Comparison of ENCODE assay signal across 8 cellular contexts in the genomic region with DNA sequence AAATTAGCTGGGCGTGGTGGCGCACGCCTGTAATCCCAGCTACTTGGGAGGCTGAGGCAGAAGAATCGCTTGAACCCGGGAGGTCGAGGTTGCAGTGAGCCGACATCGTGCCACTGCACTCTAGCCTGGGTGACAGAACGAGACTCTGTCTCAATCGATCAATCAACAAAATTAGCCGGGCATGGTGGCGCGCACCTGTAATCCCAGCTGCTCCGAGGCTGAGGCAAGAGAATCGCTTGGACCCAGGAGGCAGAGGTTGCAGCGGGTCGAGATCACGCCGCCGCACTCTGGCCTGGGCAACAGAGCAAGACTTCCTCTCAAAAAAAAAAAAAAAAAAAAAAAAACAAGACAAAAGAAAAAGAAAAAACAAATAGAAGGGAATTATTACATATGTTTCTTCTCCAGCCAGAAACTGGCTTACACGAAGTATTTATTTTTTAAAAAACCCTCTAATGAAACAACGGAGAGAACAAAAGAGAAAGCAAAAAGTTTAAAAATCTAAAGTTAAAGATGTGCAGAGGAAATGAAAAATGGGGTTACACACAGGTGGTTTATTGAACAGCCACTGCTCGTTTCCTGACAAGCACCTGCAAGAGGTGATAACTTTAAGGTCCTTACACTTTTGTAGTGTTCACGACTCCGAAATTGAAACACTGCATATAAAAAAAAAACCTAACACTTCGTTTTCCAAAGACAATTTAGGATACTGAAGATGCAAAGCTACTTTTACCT. TPM values are rescaled to one million over a fixed set of nuclear protein-coding genes. Genes with fewer than 3 reads are reported as not detected.
DNase-seq lines count a peak whose midpoint lies in the region; ATAC-seq and TF ChIP-seq lines count a peak whose summit lies in the region.

No MANE protein-coding gene starts in this region.

- intact Hi-C loops in esophagus squamous epithelium (cut with DNase I) = no loop called here

- peaks cover 12% of the 10 kb centered on the region for H3K4me1 Mint-ChIP-seq in GM23338

- no peak overlapping the region for H3K27ac ChIP-seq in GM23338 (ENCODE audit: low read depth)
- peak overlapping the region; percentile 3 to 96 (median 94) for H3K27ac ChIP-seq in esophagus squamous epithelium

- H3K27ac Mint-ChIP-seq in GM23338 = no peak overlapping the region

- WGBS in esophagus squamous epithelium, 2 donors = 50 to 54% methylated on average over 13 to 15 of the region's 26 CpGs

- DNase-seq in GM23338 (ENCODE audit: low spot score) (no peak), esophagus squamous epithelium (lab: John Stamatoyannopoulos, UW) (no peak), retina (peak; percentile 2), AML-193 (lab: John Stamatoyannopoulos, UW) (no peak)

- H3K27me3 Mint-ChIP-seq in GM23338 (ENCODE audit: insufficient read depth, low read depth, poor library complexity) = no peaks in the 10 kb centered on the region

- peaks cover 47% of the 10 kb centered on the region for H3K79me2 ChIP-seq in GM23338 (replicated peaks; ENCODE audit: insufficient read depth)

- H3K9me3 ChIP-seq in esophagus squamous epithelium = no peaks in the 10 kb centered on the region

- H4K20me1 ChIP-seq in GM23338 (replicated peaks; ENCODE audit: insufficient read depth) = no peaks in the 10 kb centered on the region

- no peak for ATAC-seq in GM23338
- no peak for ATAC-seq in HG02970 (IDR thresholded peaks at IDR 0.05; ENCODE audit: low FRiP score, unreplicated experiment)
- no peak for ATAC-seq in GM19023 (IDR thresholded peaks at IDR 0.05; ENCODE audit: unreplicated experiment)
- ATAC-seq in GM21786 (IDR thresholded peaks at IDR 0.05; ENCODE audit: unreplicated experiment) = no peak

- TF ChIP-seq CTCF in GM23338 (conservative IDR thresholded peaks at IDR 0.05; ENCODE audit: low read depth in 2 of 2) = no peak
- TF ChIP-seq CTCF in WI38 (IDR thresholded peaks at IDR 0.05; ENCODE audit: low read depth, low read length) = no peak
- TF ChIP-seq CTCF in esophagus squamous epithelium (IDR thresholded peaks at IDR 0.05) = no peak

- peaks cover 12% of the 10 kb centered on the region; the same call in 1 of the 2 replicates for H3F3A ChIP-seq in GM23338 (replicated peaks; ENCODE audit: low read depth)

- peak overlapping the region; percentile 85 for H3K4me3 ChIP-seq in GM23338
- H3K4me3 ChIP-seq in WI38 (ENCODE audit: low read depth, low read length) = peak overlapping the region; percentile 93
- peak overlapping the region; percentile 79 to 100 (median 90) for H3K4me3 ChIP-seq in esophagus squamous epithelium

- H3K4me3 Mint-ChIP-seq in GM23338 = peak overlapping the region; percentile 95

- TF ChIP-seq POLR2A in esophagus squamous epithelium (IDR thresholded peaks at IDR 0.05) = no peak

- H3K36me3 Mint-ChIP-seq in GM23338 (ENCODE audit: low read depth) = peaks cover 3% of the 10 kb centered on the region; the same call in 2 of the 3 replicates

- H3K36me3 ChIP-seq in GM23338 (ENCODE audit: insufficient read depth) (0 out of 2 replicates have a peak, but pooled peaks cover 3% of the 10 kb centered on the region), esophagus squamous epithelium (peaks cover 0 to 16% (median 3%) of the 10 kb centered on the region in 3 donors)

- H3K4me1 ChIP-seq in GM23338 (ENCODE audit: insufficient read depth) (peaks cover 24% of the 10 kb centered on the region), esophagus squamous epithelium (peaks cover 8 to 56% (median 14%) of the 10 kb centered on the region in 3 donors)

- H3K27me3 ChIP-seq in GM23338 (ENCODE audit: insufficient read depth) (no peaks in the 10 kb centered on the region), esophagus squamous epithelium (no peaks in the 10 kb centered on the region)

- H3K9me2 ChIP-seq in GM23338 (ENCODE audit: insufficient read depth) = no peaks in the 10 kb centered on the region

- H3K4me2 ChIP-seq in GM23338 = peak overlapping the region; percentile 84

- no peak overlapping the region; the same call in 1 of the 2 replicates for H2AFZ ChIP-seq in GM23338

- H3K9me3 Mint-ChIP-seq in GM23338 = no peaks in the 10 kb centered on the region

TF ChIP-seq in GM23338, 12 proteins besides CTCF, POLR2A, EP300 and RAD21 (continues in another document):
- no peak for TF ChIP-seq ZNF114 (CRISPR knock-in tag; IDR thresholded peaks at IDR 0.05)
- TF ChIP-seq NANOG (IDR thresholded peaks at IDR 0.05; ENCODE audit: borderline replicate concordance) = no peak
- TF ChIP-seq, protein P1, sequence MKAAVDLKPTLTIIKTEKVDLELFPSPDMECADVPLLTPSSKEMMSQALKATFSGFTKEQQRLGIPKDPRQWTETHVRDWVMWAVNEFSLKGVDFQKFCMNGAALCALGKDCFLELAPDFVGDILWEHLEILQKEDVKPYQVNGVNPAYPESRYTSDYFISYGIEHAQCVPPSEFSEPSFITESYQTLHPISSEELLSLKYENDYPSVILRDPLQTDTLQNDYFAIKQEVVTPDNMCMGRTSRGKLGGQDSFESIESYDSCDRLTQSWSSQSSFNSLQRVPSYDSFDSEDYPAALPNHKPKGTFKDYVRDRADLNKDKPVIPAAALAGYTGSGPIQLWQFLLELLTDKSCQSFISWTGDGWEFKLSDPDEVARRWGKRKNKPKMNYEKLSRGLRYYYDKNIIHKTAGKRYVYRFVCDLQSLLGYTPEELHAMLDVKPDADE (IDR thresholded peaks at IDR 0.05) = no peak
- no peak for TF ChIP-seq CREB1 (CRISPR knock-in tag; IDR thresholded peaks at IDR 0.05; ENCODE audit: low read depth)
- TF ChIP-seq, protein P2, sequence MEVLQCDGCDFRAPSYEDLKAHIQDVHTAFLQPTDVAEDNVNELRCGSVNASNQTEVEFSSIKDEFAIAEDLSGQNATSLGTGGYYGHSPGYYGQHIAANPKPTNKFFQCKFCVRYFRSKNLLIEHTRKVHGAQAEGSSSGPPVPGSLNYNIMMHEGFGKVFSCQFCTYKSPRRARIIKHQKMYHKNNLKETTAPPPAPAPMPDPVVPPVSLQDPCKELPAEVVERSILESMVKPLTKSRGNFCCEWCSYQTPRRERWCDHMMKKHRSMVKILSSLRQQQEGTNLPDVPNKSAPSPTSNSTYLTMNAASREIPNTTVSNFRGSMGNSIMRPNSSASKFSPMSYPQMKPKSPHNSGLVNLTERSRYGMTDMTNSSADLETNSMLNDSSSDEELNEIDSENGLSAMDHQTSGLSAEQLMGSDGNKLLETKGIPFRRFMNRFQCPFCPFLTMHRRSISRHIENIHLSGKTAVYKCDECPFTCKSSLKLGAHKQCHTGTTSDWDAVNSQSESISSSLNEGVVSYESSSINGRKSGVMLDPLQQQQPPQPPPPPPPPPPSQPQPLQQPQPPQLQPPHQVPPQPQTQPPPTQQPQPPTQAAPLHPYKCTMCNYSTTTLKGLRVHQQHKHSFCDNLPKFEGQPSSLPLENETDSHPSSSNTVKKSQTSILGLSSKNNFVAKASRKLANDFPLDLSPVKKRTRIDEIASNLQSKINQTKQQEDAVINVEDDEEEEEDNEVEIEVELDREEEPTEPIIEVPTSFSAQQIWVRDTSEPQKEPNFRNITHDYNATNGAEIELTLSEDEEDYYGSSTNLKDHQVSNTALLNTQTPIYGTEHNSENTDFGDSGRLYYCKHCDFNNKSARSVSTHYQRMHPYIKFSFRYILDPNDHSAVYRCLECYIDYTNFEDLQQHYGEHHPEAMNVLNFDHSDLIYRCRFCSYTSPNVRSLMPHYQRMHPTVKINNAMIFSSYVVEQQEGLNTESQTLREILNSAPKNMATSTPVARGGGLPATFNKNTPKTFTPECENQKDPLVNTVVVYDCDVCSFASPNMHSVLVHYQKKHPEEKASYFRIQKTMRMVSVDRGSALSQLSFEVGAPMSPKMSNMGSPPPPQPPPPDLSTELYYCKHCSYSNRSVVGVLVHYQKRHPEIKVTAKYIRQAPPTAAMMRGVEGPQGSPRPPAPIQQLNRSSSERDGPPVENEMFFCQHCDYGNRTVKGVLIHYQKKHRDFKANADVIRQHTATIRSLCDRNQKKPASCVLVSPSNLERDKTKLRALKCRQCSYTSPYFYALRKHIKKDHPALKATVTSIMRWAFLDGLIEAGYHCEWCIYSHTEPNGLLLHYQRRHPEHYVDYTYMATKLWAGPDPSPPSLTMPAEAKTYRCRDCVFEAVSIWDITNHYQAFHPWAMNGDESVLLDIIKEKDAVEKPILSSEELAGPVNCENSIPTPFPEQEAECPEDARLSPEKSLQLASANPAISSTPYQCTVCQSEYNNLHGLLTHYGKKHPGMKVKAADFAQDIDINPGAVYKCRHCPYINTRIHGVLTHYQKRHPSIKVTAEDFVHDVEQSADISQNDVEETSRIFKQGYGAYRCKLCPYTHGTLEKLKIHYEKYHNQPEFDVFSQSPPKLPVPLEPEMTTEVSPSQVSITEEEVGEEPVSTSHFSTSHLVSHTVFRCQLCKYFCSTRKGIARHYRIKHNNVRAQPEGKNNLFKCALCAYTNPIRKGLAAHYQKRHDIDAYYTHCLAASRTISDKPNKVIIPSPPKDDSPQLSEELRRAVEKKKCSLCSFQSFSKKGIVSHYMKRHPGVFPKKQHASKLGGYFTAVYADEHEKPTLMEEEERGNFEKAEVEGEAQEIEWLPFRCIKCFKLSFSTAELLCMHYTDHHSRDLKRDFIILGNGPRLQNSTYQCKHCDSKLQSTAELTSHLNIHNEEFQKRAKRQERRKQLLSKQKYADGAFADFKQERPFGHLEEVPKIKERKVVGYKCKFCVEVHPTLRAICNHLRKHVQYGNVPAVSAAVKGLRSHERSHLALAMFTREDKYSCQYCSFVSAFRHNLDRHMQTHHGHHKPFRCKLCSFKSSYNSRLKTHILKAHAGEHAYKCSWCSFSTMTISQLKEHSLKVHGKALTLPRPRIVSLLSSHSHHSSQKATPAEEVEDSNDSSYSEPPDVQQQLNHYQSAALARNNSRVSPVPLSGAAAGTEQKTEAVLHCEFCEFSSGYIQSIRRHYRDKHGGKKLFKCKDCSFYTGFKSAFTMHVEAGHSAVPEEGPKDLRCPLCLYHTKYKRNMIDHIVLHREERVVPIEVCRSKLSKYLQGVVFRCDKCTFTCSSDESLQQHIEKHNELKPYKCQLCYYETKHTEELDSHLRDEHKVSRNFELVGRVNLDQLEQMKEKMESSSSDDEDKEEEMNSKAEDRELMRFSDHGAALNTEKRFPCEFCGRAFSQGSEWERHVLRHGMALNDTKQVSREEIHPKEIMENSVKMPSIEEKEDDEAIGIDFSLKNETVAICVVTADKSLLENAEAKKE (CRISPR knock-in tag; IDR thresholded peaks at IDR 0.05) = no peak

RNA-seq across cellular contexts. Expression of a gene that starts 1.4 kb away (rescaled TPM):
- 15.4 and 18.6 TPM in 2 replicates for total RNA-seq in GM23338 (2014; rRNA removed; shearing (Covaris generic))
- 17.3 and 22.6 TPM in 2 replicates for polyA plus RNA-seq in GM23338 (2016; fragmentation: Nextera tagmentation; extraction: Ambion mirVana)
- 10 to 100 TPM; 16.5 to 24.2 (median 21.3) TPM for total RNA-seq in esophagus squamous epithelium

RNA-seq across cellular contexts. Expression of a gene that starts 35.4 kb away (rescaled TPM):
- total RNA-seq in GM23338 (2014; rRNA removed; shearing (Covaris generic)) = 45.3 and 46.2 TPM in 2 replicates
- 46.0 and 61.3 TPM in 2 replicates for polyA plus RNA-seq in GM23338 (2016; fragmentation: Nextera tagmentation; extraction: Ambion mirVana)
- total RNA-seq in esophagus squamous epithelium = 10 to 100 TPM; 13.3 to 27.7 (median 21.6) TPM
